In the genomic region with DNA sequence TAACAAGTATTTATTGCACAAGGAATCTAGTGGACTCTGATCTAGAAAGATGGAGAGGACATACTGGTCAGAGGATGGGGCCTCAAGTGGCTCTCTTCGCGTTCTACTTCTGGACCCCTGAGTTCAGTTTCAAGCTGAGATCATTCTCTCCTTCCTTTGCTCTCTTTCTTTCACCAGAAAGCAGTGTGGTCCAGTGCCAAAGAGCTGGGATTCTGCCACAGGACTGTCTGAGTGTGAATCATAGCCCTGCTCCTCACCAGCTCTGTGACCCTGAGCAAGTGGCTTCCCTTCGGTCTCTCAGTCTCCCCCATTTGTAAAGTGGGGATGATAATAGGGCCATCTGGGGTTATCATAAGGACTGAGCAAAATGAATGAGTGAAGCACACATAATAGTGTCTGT, we compare ENCODE assay signal across 17 cellular contexts.
"Had no signal": no experiment of that assay in that cellular context is flagged by ENCODE, and none has a peak within 500 bp of the region (broad histone marks: within the 10 kb centered on the region; RNA-seq: fewer than 3 reads in every experiment).

No MANE protein-coding gene starts in this region.

- H3K27ac ChIP-seq: dorsolateral prefrontal cortex, heart right ventricle, left lung, pancreas, suprapubic skin, upper lobe of left lung had no signal

- H3K4me1 ChIP-seq: heart right ventricle, left lung, pancreas, suprapubic skin, upper lobe of left lung had no signal

- H3K36me3 ChIP-seq: heart right ventricle, left lung, pancreas, suprapubic skin, upper lobe of left lung had no signal

- H3K36me3 Mint-ChIP-seq: memory B cell had no signal

- H3K27me3 ChIP-seq: dorsolateral prefrontal cortex, heart right ventricle, left lung, pancreas, suprapubic skin, upper lobe of left lung had no signal

- H3K27me3 Mint-ChIP-seq: memory B cell had no signal

- DNase-seq: activated CD4-positive, alpha-beta T cell treated with anti-CD3 and anti-CD28 coated beads, Interleukin-2, amount 50 U/mL, for 4 hours; activated naive CD4-positive, alpha-beta T cell treated with anti-CD3 and anti-CD28 coated beads, Interleukin-2, amount 50 U/mL, for 16 hours; activated T-cell treated with anti-CD3 and anti-CD28 coated beads, Interleukin-2, amount 50 U/mL, for 1 hour; amniotic stem cell; dorsolateral prefrontal cortex; heart right ventricle; islet precursor cell; left lung; pancreas; stimulated activated CD4-positive, alpha-beta T cell treated with anti-CD3 and anti-CD28 coated beads, Interleukin-4, amount 100 ng/mL, for 1 hour; stimulated activated CD8-positive, alpha-beta memory T cell treated with anti-CD3 and anti-CD28 coated beads, Interleukin-4, amount 100 ng/mL, for 48 hours; stimulated activated naive CD8-positive, alpha-beta T cell treated with anti-CD3 and anti-CD28 coated beads, Interleukin-15, Interleukin-2, amounts not matched to agents 100 U/mL and 50 U/mL, for 24 hours; upper lobe of left lung had no signal

- H3K9me3 Mint-ChIP-seq: neural crest cell had no signal

- H3K4me3 Mint-ChIP-seq: memory B cell, neural crest cell had no signal

- H3K4me1 Mint-ChIP-seq: memory B cell, neural crest cell had no signal

- H3K4me3 ChIP-seq: dorsolateral prefrontal cortex, heart right ventricle, left lung, pancreas, suprapubic skin, upper lobe of left lung had no signal

- ATAC-seq: activated CD4-positive, CD25-positive, alpha-beta regulatory T cell treated with anti-CD3 and anti-CD28 coated beads, Interleukin-2, amount 50 U/mL, for 24 hours; heart right ventricle; left lung; pancreas; stimulated activated naive CD8-positive, alpha-beta T cell treated with anti-CD3 and anti-CD28 coated beads, Interleukin-15, Interleukin-2, amounts not matched to agents 100 U/mL and 50 U/mL, for 24 hours had no signal

- H3K27ac Mint-ChIP-seq: memory B cell had no signal

- H3K9me3 ChIP-seq: heart right ventricle, left lung, pancreas, suprapubic skin, upper lobe of left lung had no signal
